In the genomic region with DNA sequence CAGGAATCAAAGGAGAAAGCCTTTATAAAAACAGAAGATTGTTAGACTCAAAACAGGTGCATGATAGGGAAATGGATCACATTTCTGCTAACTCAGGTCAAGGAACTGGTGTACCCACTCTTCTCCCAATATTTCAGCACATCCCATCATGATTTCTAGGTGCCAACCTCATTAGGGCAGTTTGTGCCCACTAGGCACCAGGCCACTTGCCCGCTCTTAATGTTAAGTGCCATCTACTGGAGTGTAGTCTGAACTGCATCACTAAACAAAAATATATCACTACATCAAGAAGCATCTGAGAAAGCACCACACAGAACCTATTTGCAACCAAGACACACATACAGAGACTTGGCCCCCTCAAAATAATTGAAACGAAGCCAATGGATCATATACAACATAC, we compare ENCODE assay signal across 1 cellular context.
TF ChIP-seq lines count a peak whose summit lies in the region.

No MANE protein-coding gene starts in this region.

TF ChIP-seq in HCT116, 20 proteins besides CTCF, POLR2A, EP300 and RAD21 (continued from another document):
- TF ChIP-seq, protein P1, sequence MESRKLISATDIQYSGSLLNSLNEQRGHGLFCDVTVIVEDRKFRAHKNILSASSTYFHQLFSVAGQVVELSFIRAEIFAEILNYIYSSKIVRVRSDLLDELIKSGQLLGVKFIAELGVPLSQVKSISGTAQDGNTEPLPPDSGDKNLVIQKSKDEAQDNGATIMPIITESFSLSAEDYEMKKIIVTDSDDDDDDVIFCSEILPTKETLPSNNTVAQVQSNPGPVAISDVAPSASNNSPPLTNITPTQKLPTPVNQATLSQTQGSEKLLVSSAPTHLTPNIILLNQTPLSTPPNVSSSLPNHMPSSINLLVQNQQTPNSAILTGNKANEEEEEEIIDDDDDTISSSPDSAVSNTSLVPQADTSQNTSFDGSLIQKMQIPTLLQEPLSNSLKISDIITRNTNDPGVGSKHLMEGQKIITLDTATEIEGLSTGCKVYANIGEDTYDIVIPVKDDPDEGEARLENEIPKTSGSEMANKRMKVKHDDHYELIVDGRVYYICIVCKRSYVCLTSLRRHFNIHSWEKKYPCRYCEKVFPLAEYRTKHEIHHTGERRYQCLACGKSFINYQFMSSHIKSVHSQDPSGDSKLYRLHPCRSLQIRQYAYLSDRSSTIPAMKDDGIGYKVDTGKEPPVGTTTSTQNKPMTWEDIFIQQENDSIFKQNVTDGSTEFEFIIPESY (IDR thresholded peaks at IDR 0.05; ENCODE audit: extremely low read depth, insufficient replicate concordance, low read length): no peak
- no peak for TF ChIP-seq ELF1 (IDR thresholded peaks at IDR 0.05; ENCODE audit: borderline replicate concordance, low read depth)
- TF ChIP-seq, protein P2, sequence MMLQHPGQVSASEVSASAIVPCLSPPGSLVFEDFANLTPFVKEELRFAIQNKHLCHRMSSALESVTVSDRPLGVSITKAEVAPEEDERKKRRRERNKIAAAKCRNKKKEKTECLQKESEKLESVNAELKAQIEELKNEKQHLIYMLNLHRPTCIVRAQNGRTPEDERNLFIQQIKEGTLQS (IDR thresholded peaks at IDR 0.05): no peak
- TF ChIP-seq, protein P3, sequence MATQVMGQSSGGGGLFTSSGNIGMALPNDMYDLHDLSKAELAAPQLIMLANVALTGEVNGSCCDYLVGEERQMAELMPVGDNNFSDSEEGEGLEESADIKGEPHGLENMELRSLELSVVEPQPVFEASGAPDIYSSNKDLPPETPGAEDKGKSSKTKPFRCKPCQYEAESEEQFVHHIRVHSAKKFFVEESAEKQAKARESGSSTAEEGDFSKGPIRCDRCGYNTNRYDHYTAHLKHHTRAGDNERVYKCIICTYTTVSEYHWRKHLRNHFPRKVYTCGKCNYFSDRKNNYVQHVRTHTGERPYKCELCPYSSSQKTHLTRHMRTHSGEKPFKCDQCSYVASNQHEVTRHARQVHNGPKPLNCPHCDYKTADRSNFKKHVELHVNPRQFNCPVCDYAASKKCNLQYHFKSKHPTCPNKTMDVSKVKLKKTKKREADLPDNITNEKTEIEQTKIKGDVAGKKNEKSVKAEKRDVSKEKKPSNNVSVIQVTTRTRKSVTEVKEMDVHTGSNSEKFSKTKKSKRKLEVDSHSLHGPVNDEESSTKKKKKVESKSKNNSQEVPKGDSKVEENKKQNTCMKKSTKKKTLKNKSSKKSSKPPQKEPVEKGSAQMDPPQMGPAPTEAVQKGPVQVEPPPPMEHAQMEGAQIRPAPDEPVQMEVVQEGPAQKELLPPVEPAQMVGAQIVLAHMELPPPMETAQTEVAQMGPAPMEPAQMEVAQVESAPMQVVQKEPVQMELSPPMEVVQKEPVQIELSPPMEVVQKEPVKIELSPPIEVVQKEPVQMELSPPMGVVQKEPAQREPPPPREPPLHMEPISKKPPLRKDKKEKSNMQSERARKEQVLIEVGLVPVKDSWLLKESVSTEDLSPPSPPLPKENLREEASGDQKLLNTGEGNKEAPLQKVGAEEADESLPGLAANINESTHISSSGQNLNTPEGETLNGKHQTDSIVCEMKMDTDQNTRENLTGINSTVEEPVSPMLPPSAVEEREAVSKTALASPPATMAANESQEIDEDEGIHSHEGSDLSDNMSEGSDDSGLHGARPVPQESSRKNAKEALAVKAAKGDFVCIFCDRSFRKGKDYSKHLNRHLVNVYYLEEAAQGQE (IDR thresholded peaks at IDR 0.05; ENCODE audit: low read depth): no peak
